Comparison of ENCODE assay signal across 8 cellular contexts in the genomic region with DNA sequence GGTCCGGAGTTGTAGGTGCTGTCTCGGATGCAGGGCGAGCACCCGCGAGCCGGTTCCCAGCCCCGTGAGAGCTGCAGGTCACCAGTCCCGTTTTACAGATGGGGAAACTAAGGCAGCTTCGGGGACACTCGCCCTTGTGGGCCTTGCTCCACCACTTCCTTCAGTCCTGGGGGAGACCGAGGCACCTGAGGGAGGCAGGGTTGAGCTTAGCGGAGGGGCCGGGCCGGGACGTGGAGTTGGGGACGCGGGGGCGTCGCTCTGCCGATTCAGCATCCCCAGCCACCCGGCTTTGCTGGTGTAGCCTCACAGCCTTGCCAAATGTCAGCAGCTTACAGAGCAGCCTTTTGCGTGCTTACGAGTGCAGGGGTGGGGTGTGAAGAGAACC. TPM values are rescaled to one million over a fixed set of nuclear protein-coding genes. Genes with fewer than 3 reads are reported as not detected.
DNase-seq lines count a peak whose midpoint lies in the region; ATAC-seq, FAIRE-seq and TF ChIP-seq lines count a peak whose summit lies in the region.

No MANE protein-coding gene starts in this region.

- FAIRE-seq in small intestine (lab: Jason Lieb, UNC) = no peak

- H3K9me3 Mint-ChIP-seq in CD14-positive monocyte = no peaks in the 10 kb centered on the region
- H3K9me3 Mint-ChIP-seq in activated naive CD4-positive, alpha-beta T cell treated with anti-CD3 and anti-CD28 coated beads, Interleukin-2, amount 50 U/mL, for 72 hours = no peaks in the 10 kb centered on the region

- H3K9me3 ChIP-seq in small intestine (ENCODE audit: control insufficient read depth, low read depth) = no peaks in the 10 kb centered on the region

- no peak for TF ChIP-seq CTCF in CD14-positive monocyte (IDR thresholded peaks at IDR 0.05)

- peak overlapping the region; percentile 70 to 76 for H3K4me3 ChIP-seq in small intestine (ENCODE audit: low read depth in 1 of 2, low read length in 2 of 2)

- peaks cover 16 to 28% of the 10 kb centered on the region in 2 donors for H3K36me3 Mint-ChIP-seq in CD14-positive monocyte
- peaks cover 0 to 6% of the 10 kb centered on the region in 2 donors for H3K36me3 Mint-ChIP-seq in activated naive CD4-positive, alpha-beta T cell treated with anti-CD3 and anti-CD28 coated beads, Interleukin-2, amount 50 U/mL, for 72 hours

- peak overlapping the region in 1 of 7 donors; percentile 25 for H3K27ac Mint-ChIP-seq in CD14-positive monocyte
- peak overlapping the region; percentile 55 to 79 for H3K27ac Mint-ChIP-seq in activated naive CD4-positive, alpha-beta T cell treated with anti-CD3 and anti-CD28 coated beads, Interleukin-2, amount 50 U/mL, for 72 hours

- H3K27me3 ChIP-seq in small intestine (ENCODE audit: control insufficient read depth in 2 of 2, insufficient read depth in 2 of 2, low read length in 2 of 2) = no peaks in the 10 kb centered on the region

- 1% methylated on average over 22 to 23 of the region's 23 CpGs for WGBS in small intestine, 3 donors

- H3K27me3 Mint-ChIP-seq in CD14-positive monocyte (ENCODE audit: low read depth in 3 of 3) = peaks cover 0 to 5% (median 0%) of the 10 kb centered on the region in 3 donors

- intact Hi-C loops in CD14-positive monocyte (cut with micrococcal nuclease) = loop anchor here in 1 of 2 donors (2.0 kb wide), 1 partner anchor 58 kb away; no protein-coding TSS in a partner anchor

- peak overlapping the region; percentile 37 to 86 for H3K27ac ChIP-seq in small intestine (ENCODE audit: low read depth in 1 of 2, low read length in 1 of 2)

- H3K4me1 Mint-ChIP-seq in CD14-positive monocyte = peaks cover 15% of the 10 kb centered on the region

- peak; percentile 8 for ATAC-seq in GM21576 (IDR thresholded peaks at IDR 0.05; ENCODE audit: unreplicated experiment)
- ATAC-seq in activated naive CD4-positive, alpha-beta T cell treated with anti-CD3 and anti-CD28 coated beads, Interleukin-2, amount 50 U/mL, for 72 hours = peak; percentile 29 to 63

- H3K4me3 Mint-ChIP-seq in CD14-positive monocyte = peak overlapping the region; percentile 79 to 80

- no peak for DNase-seq in CD14-positive monocyte (ENCODE audit: low spot score)
- DNase-seq in OCI-M1 (lab: John Stamatoyannopoulos, UW) = peak; percentile 38
- peak; percentile 53 to 72 for DNase-seq in activated naive CD4-positive, alpha-beta T cell treated with anti-CD3 and anti-CD28 coated beads, Interleukin-2, amount 50 U/mL, for 72 hours (ENCODE audit: low spot score in 2 of 2)
- DNase-seq in hepatic stellate cell (ENCODE audit: low spot score) = peak; percentile 61
- no peak for DNase-seq in small intestine
- no peak for DNase-seq in midbrain (lab: John Stamatoyannopoulos, UW)
- DNase-seq in mesenteric fat pad (ENCODE audit: low spot score) = no peak

- no peaks in the 10 kb centered on the region for H3K4me1 ChIP-seq in small intestine (ENCODE audit: control insufficient read depth in 2 of 2, insufficient read depth in 1 of 2, low read depth in 1 of 2, low read length in 1 of 2)

- H3K36me3 ChIP-seq in small intestine (ENCODE audit: control insufficient read depth in 2 of 2, insufficient read depth in 2 of 2, low read length in 2 of 2) = peaks cover 0 to 3% of the 10 kb centered on the region in 2 donors

RNA-seq across cellular contexts. Expression of a gene that starts 0.5 kb away (rescaled TPM):
- polyA plus RNA-seq in CD14-positive monocyte (10 to 100 TPM; 51.5 to 54.5 TPM), small intestine (100 to 1,000 TPM in 1 of 3 donors, 10 to 100 TPM in 2; 45.4 to 111 (median 83.8) TPM)
- total RNA-seq in activated naive CD4-positive, alpha-beta T cell treated with anti-CD3 and anti-CD28 coated beads, Interleukin-2, amount 50 U/mL, for 72 hours = 10 to 100 TPM; 67.6 to 82.2 TPM
- 63.7 TPM for total RNA-seq in mesenteric fat pad

RNA-seq across cellular contexts. Expression of a gene that starts 11.3 kb away (rescaled TPM):
- polyA plus RNA-seq in CD14-positive monocyte (under 1 TPM in 1 of 2 donors, not detected in 1; 0.83 TPM), small intestine (100 to 1,000 TPM in 1 of 3 donors, 1 to 10 TPM in 2; 1.6 to 582 (median 5.4) TPM)
- not detected for total RNA-seq in activated naive CD4-positive, alpha-beta T cell treated with anti-CD3 and anti-CD28 coated beads, Interleukin-2, amount 50 U/mL, for 72 hours
- 0.64 TPM for total RNA-seq in mesenteric fat pad

RNA-seq across cellular contexts. Expression of a gene that starts 30.8 kb away (rescaled TPM):
- polyA plus RNA-seq in CD14-positive monocyte (1 to 10 TPM; 3.4 to 5.9 TPM), small intestine (10 to 100 TPM; 44.5 to 48.6 (median 47.0) TPM)
- total RNA-seq in activated naive CD4-positive, alpha-beta T cell treated with anti-CD3 and anti-CD28 coated beads, Interleukin-2, amount 50 U/mL, for 72 hours = 100 to 1,000 TPM in 1 of 2 donors, 10 to 100 TPM in 1; 60.1 to 111 TPM
- 100.0 TPM for total RNA-seq in mesenteric fat pad

RNA-seq across cellular contexts. Expression of a gene that starts 33.1 kb away (rescaled TPM):
- polyA plus RNA-seq in CD14-positive monocyte = 10 to 100 TPM; 42.0 to 49.4 TPM
- 10 to 100 TPM in 1 of 2 donors, 1 to 10 TPM in 1; 6.6 to 50.6 TPM for total RNA-seq in activated naive CD4-positive, alpha-beta T cell treated with anti-CD3 and anti-CD28 coated beads, Interleukin-2, amount 50 U/mL, for 72 hours
- polyA plus RNA-seq in small intestine = 10 to 100 TPM; 68.2 to 99.7 (median 83.8) TPM
- 59.5 TPM for total RNA-seq in mesenteric fat pad

RNA-seq across cellular contexts. Expression of a gene that starts 42.6 kb away (rescaled TPM):
- polyA plus RNA-seq in CD14-positive monocyte (under 1 TPM; 0.05 to 0.56 TPM), small intestine (1 to 10 TPM in 1 of 3 donors, under 1 TPM in 2; 0.45 to 6.5 (median 0.81) TPM)
- 1 to 10 TPM; 1.6 to 5.1 TPM for total RNA-seq in activated naive CD4-positive, alpha-beta T cell treated with anti-CD3 and anti-CD28 coated beads, Interleukin-2, amount 50 U/mL, for 72 hours
- 24.1 TPM for total RNA-seq in mesenteric fat pad

Comparison
In these comparisons a context has a peak if more than half of its experiments do, and no peak if none do; other contexts are left out.
1. DNase-seq: peak in OCI-M1 (single experiment), activated naive CD4-positive, alpha-beta T cell treated with anti-CD3 and anti-CD28 coated beads, Interleukin-2, amount 50 U/mL, for 72 hours (2 of 2) and hepatic stellate cell (single experiment); none in CD14-positive monocyte (single experiment), small intestine (single experiment), midbrain (single experiment) and mesenteric fat pad (single experiment).